Comparison of ENCODE assay signal across 23 cellular contexts in genomic region chr11:75289919-75290318, GRCh38. TPM values are rescaled to one million over a fixed set of nuclear protein-coding genes. Genes with fewer than 3 reads are reported as not detected.
"Had no signal": no experiment of that assay in that cellular context is flagged by ENCODE, and none has a peak within 500 bp of the region (broad histone marks: within the 10 kb centered on the region; RNA-seq: fewer than 3 reads in every experiment).

No MANE protein-coding gene starts in this region.

- ATAC-seq: activated CD4-positive, CD25-positive, alpha-beta regulatory T cell treated with anti-CD3 and anti-CD28 coated beads, Interleukin-2, amount 50 U/mL, for 24 hours; foreskin keratinocyte; heart left ventricle; left lobe of liver; psoas muscle; T-cell had no signal

- DNase-seq: activated CD4-positive, alpha-beta T cell treated with anti-CD3 and anti-CD28 coated beads for 48 hours; activated CD4-positive, alpha-beta T cell treated with anti-CD3 and anti-CD28 coated beads, Interleukin-2, amount 50 U/mL, for 48 hours; activated CD8-positive, alpha-beta memory T cell treated with anti-CD3 and anti-CD28 coated beads for 24 hours; activated effector memory CD4-positive, alpha-beta T cell treated with anti-CD3 and anti-CD28 coated beads, Interleukin-2, amount 50 U/mL, for 16 hours; activated naive CD4-positive, alpha-beta T cell treated with anti-CD3 and anti-CD28 coated beads for 36 hours; amniotic stem cell; brain microvascular endothelial cell; foreskin keratinocyte; occipital lobe; stimulated activated naive CD4-positive, alpha-beta T cell treated with Interleukin-2 at 50 U/mL for 16 hours; T-cell; uterus had no signal

- H3K9me3 Mint-ChIP-seq: activated naive CD4-positive, alpha-beta T cell treated with anti-CD3 and anti-CD28 coated beads for 36 hours; neural crest cell; T-cell; T-helper 2 cell treated with Interferon-gamma antibody and Interleukin-4, amounts not matched to agents 5 μg/mL and 100 μg/mL, for 36 hours; type B pancreatic cell had no signal

- H3K27ac Mint-ChIP-seq: activated naive CD4-positive, alpha-beta T cell treated with anti-CD3 and anti-CD28 coated beads for 36 hours; T-helper 2 cell treated with Interferon-gamma antibody and Interleukin-4, amounts not matched to agents 5 μg/mL and 100 μg/mL, for 36 hours; type B pancreatic cell had no signal

- H3K4me3 Mint-ChIP-seq: activated naive CD4-positive, alpha-beta T cell treated with anti-CD3 and anti-CD28 coated beads for 36 hours; neural crest cell; T-cell; T-helper 2 cell treated with Interferon-gamma antibody and Interleukin-4, amounts not matched to agents 5 μg/mL and 100 μg/mL, for 36 hours; type B pancreatic cell had no signal

- H3K9me3 ChIP-seq: esophagus muscularis mucosa, heart left ventricle, psoas muscle, uterus had no signal

- H3K27me3 Mint-ChIP-seq: T-cell, type B pancreatic cell had no signal

- H3K27ac ChIP-seq: brain microvascular endothelial cell, esophagus muscularis mucosa, foreskin keratinocyte, heart left ventricle, parathyroid adenoma, psoas muscle, uterus had no signal

- H3K27me3 ChIP-seq: brain microvascular endothelial cell, esophagus muscularis mucosa, foreskin keratinocyte, heart left ventricle, uterus had no signal

- H3K4me3 ChIP-seq: esophagus muscularis mucosa, heart left ventricle, lung, psoas muscle, smooth muscle cell, uterus had no signal

- H3K36me3 ChIP-seq: brain microvascular endothelial cell, uterus had no signal

- H3K4me1 ChIP-seq: foreskin keratinocyte, parathyroid adenoma, psoas muscle, uterus had no signal

- H3K36me3 Mint-ChIP-seq: type B pancreatic cell had no signal

RNA-seq across cellular contexts. Expression of gene TPBGL, which starts 49.3 kb away (rescaled TPM):
- total RNA-seq: activated naive CD4-positive, alpha-beta T cell treated with anti-CD3 and anti-CD28 coated beads for 36 hours; foreskin keratinocyte; left lobe of liver had no signal
